Comparison of ENCODE assay signal across 1 cellular context in genomic region chr5:67395790-67396418, GRCh38.
TF ChIP-seq lines count a peak whose summit lies in the region.

No MANE protein-coding gene starts in this region.

TF ChIP-seq in HepG2, 621 proteins besides CTCF, POLR2A, EP300 and RAD21 (continued from another document):
- TF ChIP-seq HNF1A (IDR thresholded peaks at IDR 0.05; ENCODE audit: low read depth), result no peak
- TF ChIP-seq HNF1A (CRISPR knock-in tag; IDR thresholded peaks at IDR 0.05; ENCODE audit: borderline replicate concordance), result no peak
- TF ChIP-seq ZNF34 (CRISPR knock-in tag; IDR thresholded peaks at IDR 0.05; ENCODE audit: borderline replicate concordance), result no peak
- no peak for TF ChIP-seq KDM6A (CRISPR knock-in tag; IDR thresholded peaks at IDR 0.05; ENCODE audit: low read depth)
- 0 out of 2 replicates have a peak, but pooled peaks have one; percentile 15 for TF ChIP-seq STAG1 (CRISPR knock-in tag; IDR thresholded peaks at IDR 0.05)
- no peak for TF ChIP-seq CEBPG (CRISPR knock-in tag; IDR thresholded peaks at IDR 0.05)
